12 cellular contexts compared by ENCODE assay signal in the genomic region with DNA sequence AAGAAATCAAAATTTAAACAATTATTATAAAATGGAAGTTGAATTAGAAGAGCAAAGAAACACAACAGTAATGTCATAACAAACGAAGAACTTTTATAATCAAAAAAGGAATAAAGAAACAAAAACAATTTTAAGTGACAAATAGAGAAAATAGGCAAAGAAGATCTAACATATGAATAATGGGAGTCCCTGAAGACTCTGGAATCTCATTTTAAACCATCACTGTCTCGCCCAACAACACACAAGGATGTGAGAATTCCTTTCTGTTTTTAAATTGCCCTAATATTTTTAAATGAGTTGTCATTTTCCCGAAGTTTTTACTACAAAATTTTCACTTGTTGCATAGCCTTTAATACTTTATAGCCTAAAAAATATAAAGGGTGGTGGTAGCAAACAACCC. TPM values are rescaled to one million over a fixed set of nuclear protein-coding genes. Genes with fewer than 3 reads are reported as not detected.
"Had no signal": no experiment of that assay in that cellular context is flagged by ENCODE, and none has a peak within 500 bp of the region (broad histone marks: within the 10 kb centered on the region; RNA-seq: fewer than 3 reads in every experiment).

No MANE protein-coding gene starts in this region.

- FAIRE-seq: H1, H54, HTR-8/SVneo had no signal

- H2AFZ ChIP-seq: GM23338 had no signal

- H3K4me3 ChIP-seq: GM23338 had no signal

- ATAC-seq: GM23338 had no signal

- H3K27ac ChIP-seq: KMS-11 had no signal

- H3K4me2 ChIP-seq: GM23338, KMS-11 had no signal

- DNase-seq: H9, HCEC 1CT, HFFc6, IMR-90, Karpas-422, KBM-7 had no signal

- H3K9ac ChIP-seq: KMS-11 had no signal

RNA-seq across cellular contexts. Expression of a gene that starts 51.6 kb away (rescaled TPM):
- total RNA-seq: GM23338, H1, H9, HFFc6, HT-29, IMR-90 had no signal
- polyA plus RNA-seq: IMR-90 had no signal
